1 cellular context compared by ENCODE assay signal in the genomic region with DNA sequence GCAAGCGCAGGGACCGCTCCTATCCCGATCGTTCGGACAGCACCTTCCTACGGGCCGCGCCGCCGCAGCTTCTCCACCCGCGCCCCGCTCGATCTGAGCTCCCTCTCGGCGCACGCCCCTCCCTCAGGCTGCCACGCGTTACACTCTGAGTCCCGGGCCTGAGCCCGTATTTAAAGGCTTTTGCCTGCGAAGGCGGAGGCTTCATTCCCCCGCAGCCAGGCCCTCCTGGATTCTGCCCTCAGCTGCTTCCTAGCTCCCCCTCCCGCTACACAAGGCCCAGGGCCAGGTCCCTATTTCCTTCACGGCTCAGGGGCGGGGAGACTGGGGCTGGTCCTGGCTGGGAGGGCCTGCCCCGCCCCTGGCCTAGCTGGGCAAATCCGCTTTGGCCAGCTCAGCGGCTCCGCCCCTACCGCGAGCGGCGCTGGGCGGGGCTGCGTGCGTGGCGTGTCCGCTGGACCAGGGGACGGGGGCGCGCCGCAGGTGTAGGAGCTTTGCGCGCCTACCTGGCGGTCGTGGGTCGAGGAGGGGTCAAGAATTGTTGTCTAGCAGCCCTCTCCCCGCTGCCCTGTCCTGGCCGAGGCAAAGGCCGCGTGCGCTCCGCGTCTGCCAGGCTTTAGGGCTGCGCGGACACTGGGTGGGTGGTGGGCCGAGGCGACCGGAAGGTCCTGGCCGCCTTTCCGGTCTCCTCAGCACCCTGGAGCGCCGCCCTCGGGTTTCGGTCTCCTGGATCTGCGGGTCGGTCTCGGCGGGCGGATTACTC.
A peak's percentile ranks its signal among the peaks of the same experiment; 100 is the strongest.
TF ChIP-seq lines count a peak whose summit lies in the region.

A gene (minus strand): TSS at position 144 of the 760 bp plus-strand sequence. CDS start 5,927 bp downstream, outside the sequence.

TF ChIP-seq in HepG2, 621 proteins besides CTCF, POLR2A, EP300 and RAD21 (continued from another document and continues in another):
- TF ChIP-seq, protein P1, sequence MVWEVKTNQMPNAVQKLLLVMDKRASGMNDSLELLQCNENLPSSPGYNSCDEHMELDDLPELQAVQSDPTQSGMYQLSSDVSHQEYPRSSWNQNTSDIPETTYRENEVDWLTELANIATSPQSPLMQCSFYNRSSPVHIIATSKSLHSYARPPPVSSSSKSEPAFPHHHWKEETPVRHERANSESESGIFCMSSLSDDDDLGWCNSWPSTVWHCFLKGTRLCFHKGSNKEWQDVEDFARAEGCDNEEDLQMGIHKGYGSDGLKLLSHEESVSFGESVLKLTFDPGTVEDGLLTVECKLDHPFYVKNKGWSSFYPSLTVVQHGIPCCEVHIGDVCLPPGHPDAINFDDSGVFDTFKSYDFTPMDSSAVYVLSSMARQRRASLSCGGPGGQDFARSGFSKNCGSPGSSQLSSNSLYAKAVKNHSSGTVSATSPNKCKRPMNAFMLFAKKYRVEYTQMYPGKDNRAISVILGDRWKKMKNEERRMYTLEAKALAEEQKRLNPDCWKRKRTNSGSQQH (CRISPR knock-in tag; IDR thresholded peaks at IDR 0.05; ENCODE audit: low read depth): peak; percentile 79
- no peak for TF ChIP-seq ATRX (CRISPR knock-in tag; IDR thresholded peaks at IDR 0.05; ENCODE audit: borderline replicate concordance)
- TF ChIP-seq, protein P2, sequence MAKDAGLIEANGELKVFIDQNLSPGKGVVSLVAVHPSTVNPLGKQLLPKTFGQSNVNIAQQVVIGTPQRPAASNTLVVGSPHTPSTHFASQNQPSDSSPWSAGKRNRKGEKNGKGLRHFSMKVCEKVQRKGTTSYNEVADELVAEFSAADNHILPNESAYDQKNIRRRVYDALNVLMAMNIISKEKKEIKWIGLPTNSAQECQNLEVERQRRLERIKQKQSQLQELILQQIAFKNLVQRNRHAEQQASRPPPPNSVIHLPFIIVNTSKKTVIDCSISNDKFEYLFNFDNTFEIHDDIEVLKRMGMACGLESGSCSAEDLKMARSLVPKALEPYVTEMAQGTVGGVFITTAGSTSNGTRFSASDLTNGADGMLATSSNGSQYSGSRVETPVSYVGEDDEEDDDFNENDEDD (CRISPR knock-in tag; IDR thresholded peaks at IDR 0.05; ENCODE audit: borderline replicate concordance): no peak; the same call in 1 of the 2 replicates
- no peak; the same call in 1 of the 2 replicates for TF ChIP-seq ZNF629 (CRISPR knock-in tag; conservative IDR thresholded peaks at IDR 0.05)
- TF ChIP-seq ZNF460 (CRISPR knock-in tag; IDR thresholded peaks at IDR 0.05; ENCODE audit: borderline replicate concordance): peak; percentile 66; the same call in 1 of the 2 replicates
- peak; percentile 5; the same call in 1 of the 2 replicates for TF ChIP-seq ZNF598 (CRISPR knock-in tag; IDR thresholded peaks at IDR 0.05; ENCODE audit: borderline replicate concordance)
- TF ChIP-seq ADNP (CRISPR knock-in tag; IDR thresholded peaks at IDR 0.05): no peak
- TF ChIP-seq, protein P3, sequence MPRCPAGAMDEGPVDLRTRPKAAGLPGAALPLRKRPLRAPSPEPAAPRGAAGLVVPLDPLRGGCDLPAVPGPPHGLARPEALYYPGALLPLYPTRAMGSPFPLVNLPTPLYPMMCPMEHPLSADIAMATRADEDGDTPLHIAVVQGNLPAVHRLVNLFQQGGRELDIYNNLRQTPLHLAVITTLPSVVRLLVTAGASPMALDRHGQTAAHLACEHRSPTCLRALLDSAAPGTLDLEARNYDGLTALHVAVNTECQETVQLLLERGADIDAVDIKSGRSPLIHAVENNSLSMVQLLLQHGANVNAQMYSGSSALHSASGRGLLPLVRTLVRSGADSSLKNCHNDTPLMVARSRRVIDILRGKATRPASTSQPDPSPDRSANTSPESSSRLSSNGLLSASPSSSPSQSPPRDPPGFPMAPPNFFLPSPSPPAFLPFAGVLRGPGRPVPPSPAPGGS (CRISPR knock-in tag; IDR thresholded peaks at IDR 0.05): peak; percentile 90; the same call in 1 of the 2 replicates
- TF ChIP-seq RFX3 (CRISPR knock-in tag; IDR thresholded peaks at IDR 0.05): no peak
- TF ChIP-seq KLF16 (CRISPR knock-in tag; IDR thresholded peaks at IDR 0.05): peak; percentile 25 to 94; a peak in 2 of 4 replicates
- 0 out of 2 replicates have a peak, but pooled peaks have one; percentile 30 for TF ChIP-seq ZNF841 (CRISPR knock-in tag; IDR thresholded peaks at IDR 0.05; ENCODE audit: borderline replicate concordance)
- TF ChIP-seq RBFOX2 (IDR thresholded peaks at IDR 0.05; ENCODE audit: low read depth, low read length): peak; percentile 100
- TF ChIP-seq ATF7 (IDR thresholded peaks at IDR 0.05): no peak
- no peak for TF ChIP-seq ATF7 (CRISPR knock-in tag; IDR thresholded peaks at IDR 0.05)
- peak; percentile 29 for TF ChIP-seq STAG1 (CRISPR knock-in tag; IDR thresholded peaks at IDR 0.05)
- no peak for TF ChIP-seq ZNF383 (CRISPR knock-in tag; IDR thresholded peaks at IDR 0.05; ENCODE audit: borderline replicate concordance)
- TF ChIP-seq SIN3A (IDR thresholded peaks at IDR 0.05; ENCODE audit: borderline replicate concordance, low read depth, low read length): peak; percentile 90; the same call in 1 of the 2 replicates
- TF ChIP-seq, protein P4, sequence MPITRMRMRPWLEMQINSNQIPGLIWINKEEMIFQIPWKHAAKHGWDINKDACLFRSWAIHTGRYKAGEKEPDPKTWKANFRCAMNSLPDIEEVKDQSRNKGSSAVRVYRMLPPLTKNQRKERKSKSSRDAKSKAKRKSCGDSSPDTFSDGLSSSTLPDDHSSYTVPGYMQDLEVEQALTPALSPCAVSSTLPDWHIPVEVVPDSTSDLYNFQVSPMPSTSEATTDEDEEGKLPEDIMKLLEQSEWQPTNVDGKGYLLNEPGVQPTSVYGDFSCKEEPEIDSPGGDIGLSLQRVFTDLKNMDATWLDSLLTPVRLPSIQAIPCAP (CRISPR knock-in tag; IDR thresholded peaks at IDR 0.05; ENCODE audit: low read depth): no peak
- peak; percentile 85 for TF ChIP-seq KAT8 (CRISPR knock-in tag; IDR thresholded peaks at IDR 0.05)
- no peak for TF ChIP-seq ZNF207 (IDR thresholded peaks at IDR 0.05; ENCODE audit: borderline replicate concordance)
- peak; percentile 25; the same call in 1 of the 2 replicates for TF ChIP-seq RELA (CRISPR knock-in tag; IDR thresholded peaks at IDR 0.05)
- TF ChIP-seq ZNF619 (CRISPR knock-in tag; IDR thresholded peaks at IDR 0.05): peak; percentile 82; the same call in 1 of the 2 replicates
- TF ChIP-seq NPAS2 (CRISPR knock-in tag; IDR thresholded peaks at IDR 0.05; ENCODE audit: borderline replicate concordance): no peak
- peak; percentile 14; the same call in 1 of the 2 replicates for TF ChIP-seq ZNF143 (CRISPR knock-in tag; IDR thresholded peaks at IDR 0.05)
- 0 out of 2 replicates have a peak, but pooled peaks have one; percentile 18 for TF ChIP-seq ZNF333 (CRISPR knock-in tag; IDR thresholded peaks at IDR 0.05; ENCODE audit: borderline replicate concordance)
- TF ChIP-seq, protein P5, sequence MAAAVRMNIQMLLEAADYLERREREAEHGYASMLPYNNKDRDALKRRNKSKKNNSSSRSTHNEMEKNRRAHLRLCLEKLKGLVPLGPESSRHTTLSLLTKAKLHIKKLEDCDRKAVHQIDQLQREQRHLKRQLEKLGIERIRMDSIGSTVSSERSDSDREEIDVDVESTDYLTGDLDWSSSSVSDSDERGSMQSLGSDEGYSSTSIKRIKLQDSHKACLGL (CRISPR knock-in tag; IDR thresholded peaks at IDR 0.05): peak; percentile 79; the same call in 1 of the 2 replicates
- TF ChIP-seq HOXA7 (CRISPR knock-in tag; IDR thresholded peaks at IDR 0.05): no peak
- peak; percentile 74 for TF ChIP-seq ZNF768 (CRISPR knock-in tag; IDR thresholded peaks at IDR 0.05)
- peak; percentile 67; the same call in 1 of the 2 replicates for TF ChIP-seq PHF20 (CRISPR knock-in tag; IDR thresholded peaks at IDR 0.05)
- peak; percentile 5; the same call in 1 of the 2 replicates for TF ChIP-seq SMAD9 (CRISPR knock-in tag; IDR thresholded peaks at IDR 0.05)
- peak; percentile 8; the same call in 1 of the 2 replicates for TF ChIP-seq JUNB (CRISPR knock-in tag; IDR thresholded peaks at IDR 0.05; ENCODE audit: borderline replicate concordance)
- peak; percentile 71 for TF ChIP-seq IRF2 (CRISPR knock-in tag; IDR thresholded peaks at IDR 0.05)
- TF ChIP-seq, protein P6, sequence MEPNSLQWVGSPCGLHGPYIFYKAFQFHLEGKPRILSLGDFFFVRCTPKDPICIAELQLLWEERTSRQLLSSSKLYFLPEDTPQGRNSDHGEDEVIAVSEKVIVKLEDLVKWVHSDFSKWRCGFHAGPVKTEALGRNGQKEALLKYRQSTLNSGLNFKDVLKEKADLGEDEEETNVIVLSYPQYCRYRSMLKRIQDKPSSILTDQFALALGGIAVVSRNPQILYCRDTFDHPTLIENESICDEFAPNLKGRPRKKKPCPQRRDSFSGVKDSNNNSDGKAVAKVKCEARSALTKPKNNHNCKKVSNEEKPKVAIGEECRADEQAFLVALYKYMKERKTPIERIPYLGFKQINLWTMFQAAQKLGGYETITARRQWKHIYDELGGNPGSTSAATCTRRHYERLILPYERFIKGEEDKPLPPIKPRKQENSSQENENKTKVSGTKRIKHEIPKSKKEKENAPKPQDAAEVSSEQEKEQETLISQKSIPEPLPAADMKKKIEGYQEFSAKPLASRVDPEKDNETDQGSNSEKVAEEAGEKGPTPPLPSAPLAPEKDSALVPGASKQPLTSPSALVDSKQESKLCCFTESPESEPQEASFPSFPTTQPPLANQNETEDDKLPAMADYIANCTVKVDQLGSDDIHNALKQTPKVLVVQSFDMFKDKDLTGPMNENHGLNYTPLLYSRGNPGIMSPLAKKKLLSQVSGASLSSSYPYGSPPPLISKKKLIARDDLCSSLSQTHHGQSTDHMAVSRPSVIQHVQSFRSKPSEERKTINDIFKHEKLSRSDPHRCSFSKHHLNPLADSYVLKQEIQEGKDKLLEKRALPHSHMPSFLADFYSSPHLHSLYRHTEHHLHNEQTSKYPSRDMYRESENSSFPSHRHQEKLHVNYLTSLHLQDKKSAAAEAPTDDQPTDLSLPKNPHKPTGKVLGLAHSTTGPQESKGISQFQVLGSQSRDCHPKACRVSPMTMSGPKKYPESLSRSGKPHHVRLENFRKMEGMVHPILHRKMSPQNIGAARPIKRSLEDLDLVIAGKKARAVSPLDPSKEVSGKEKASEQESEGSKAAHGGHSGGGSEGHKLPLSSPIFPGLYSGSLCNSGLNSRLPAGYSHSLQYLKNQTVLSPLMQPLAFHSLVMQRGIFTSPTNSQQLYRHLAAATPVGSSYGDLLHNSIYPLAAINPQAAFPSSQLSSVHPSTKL (CRISPR knock-in tag; IDR thresholded peaks at IDR 0.05): peak; percentile 62
- TF ChIP-seq, protein P7, sequence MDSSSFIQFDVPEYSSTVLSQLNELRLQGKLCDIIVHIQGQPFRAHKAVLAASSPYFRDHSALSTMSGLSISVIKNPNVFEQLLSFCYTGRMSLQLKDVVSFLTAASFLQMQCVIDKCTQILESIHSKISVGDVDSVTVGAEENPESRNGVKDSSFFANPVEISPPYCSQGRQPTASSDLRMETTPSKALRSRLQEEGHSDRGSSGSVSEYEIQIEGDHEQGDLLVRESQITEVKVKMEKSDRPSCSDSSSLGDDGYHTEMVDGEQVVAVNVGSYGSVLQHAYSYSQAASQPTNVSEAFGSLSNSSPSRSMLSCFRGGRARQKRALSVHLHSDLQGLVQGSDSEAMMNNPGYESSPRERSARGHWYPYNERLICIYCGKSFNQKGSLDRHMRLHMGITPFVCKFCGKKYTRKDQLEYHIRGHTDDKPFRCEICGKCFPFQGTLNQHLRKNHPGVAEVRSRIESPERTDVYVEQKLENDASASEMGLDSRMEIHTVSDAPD (CRISPR knock-in tag; IDR thresholded peaks at IDR 0.05): peak; percentile 19; the same call in 1 of the 2 replicates
- peak; percentile 27; the same call in 1 of the 2 replicates for TF ChIP-seq MEIS1 (CRISPR knock-in tag; IDR thresholded peaks at IDR 0.05; ENCODE audit: borderline replicate concordance)
- peak; percentile 97 for TF ChIP-seq SPEN (CRISPR knock-in tag; IDR thresholded peaks at IDR 0.05; ENCODE audit: low read depth)
- TF ChIP-seq ZNF562 (CRISPR knock-in tag; IDR thresholded peaks at IDR 0.05; ENCODE audit: borderline replicate concordance): no peak
- TF ChIP-seq, protein P8, sequence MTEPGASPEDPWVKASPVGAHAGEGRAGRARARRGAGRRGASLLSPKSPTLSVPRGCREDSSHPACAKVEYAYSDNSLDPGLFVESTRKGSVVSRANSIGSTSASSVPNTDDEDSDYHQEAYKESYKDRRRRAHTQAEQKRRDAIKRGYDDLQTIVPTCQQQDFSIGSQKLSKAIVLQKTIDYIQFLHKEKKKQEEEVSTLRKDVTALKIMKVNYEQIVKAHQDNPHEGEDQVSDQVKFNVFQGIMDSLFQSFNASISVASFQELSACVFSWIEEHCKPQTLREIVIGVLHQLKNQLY (CRISPR knock-in tag; IDR thresholded peaks at IDR 0.05): no peak; the same call in 1 of the 2 replicates
- no peak for TF ChIP-seq ZFP36L2 (CRISPR knock-in tag; IDR thresholded peaks at IDR 0.05)
- peak; percentile 35; the same call in 1 of the 2 replicates for TF ChIP-seq HNRNPL (IDR thresholded peaks at IDR 0.05; ENCODE audit: low read depth, low read length)
- TF ChIP-seq, protein P9, sequence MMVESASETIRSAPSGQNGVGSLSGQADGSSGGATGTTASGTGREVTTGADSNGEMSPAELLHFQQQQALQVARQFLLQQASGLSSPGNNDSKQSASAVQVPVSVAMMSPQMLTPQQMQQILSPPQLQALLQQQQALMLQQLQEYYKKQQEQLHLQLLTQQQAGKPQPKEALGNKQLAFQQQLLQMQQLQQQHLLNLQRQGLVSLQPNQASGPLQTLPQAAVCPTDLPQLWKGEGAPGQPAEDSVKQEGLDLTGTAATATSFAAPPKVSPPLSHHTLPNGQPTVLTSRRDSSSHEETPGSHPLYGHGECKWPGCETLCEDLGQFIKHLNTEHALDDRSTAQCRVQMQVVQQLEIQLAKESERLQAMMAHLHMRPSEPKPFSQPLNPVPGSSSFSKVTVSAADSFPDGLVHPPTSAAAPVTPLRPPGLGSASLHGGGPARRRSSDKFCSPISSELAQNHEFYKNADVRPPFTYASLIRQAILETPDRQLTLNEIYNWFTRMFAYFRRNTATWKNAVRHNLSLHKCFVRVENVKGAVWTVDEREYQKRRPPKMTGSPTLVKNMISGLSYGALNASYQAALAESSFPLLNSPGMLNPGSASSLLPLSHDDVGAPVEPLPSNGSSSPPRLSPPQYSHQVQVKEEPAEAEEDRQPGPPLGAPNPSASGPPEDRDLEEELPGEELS (CRISPR knock-in tag; IDR thresholded peaks at IDR 0.05): peak; percentile 34
- no peak for TF ChIP-seq ZZZ3 (CRISPR knock-in tag; IDR thresholded peaks at IDR 0.05; ENCODE audit: borderline replicate concordance)
- peak; percentile 98 for TF ChIP-seq MYC (CRISPR knock-in tag; IDR thresholded peaks at IDR 0.05; ENCODE audit: borderline replicate concordance)
- TF ChIP-seq, protein P10, sequence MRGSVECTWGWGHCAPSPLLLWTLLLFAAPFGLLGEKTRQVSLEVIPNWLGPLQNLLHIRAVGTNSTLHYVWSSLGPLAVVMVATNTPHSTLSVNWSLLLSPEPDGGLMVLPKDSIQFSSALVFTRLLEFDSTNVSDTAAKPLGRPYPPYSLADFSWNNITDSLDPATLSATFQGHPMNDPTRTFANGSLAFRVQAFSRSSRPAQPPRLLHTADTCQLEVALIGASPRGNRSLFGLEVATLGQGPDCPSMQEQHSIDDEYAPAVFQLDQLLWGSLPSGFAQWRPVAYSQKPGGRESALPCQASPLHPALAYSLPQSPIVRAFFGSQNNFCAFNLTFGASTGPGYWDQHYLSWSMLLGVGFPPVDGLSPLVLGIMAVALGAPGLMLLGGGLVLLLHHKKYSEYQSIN (CRISPR knock-in tag; IDR thresholded peaks at IDR 0.05; ENCODE audit: borderline replicate concordance): no peak
- peak; percentile 69; the same call in 1 of the 2 replicates for TF ChIP-seq ZNF766 (CRISPR knock-in tag; IDR thresholded peaks at IDR 0.05; ENCODE audit: borderline replicate concordance)
